ENCODE assay signal across 16 cellular contexts in genomic region chr5:105739732-105740131, GRCh38.
DNase-seq lines count a peak whose midpoint lies in the region; ATAC-seq lines count a peak whose summit lies in the region.
"Had no signal": no experiment of that assay in that cellular context is flagged by ENCODE, and none has a peak within 500 bp of the region (broad histone marks: within the 10 kb centered on the region; RNA-seq: fewer than 3 reads in every experiment).

No MANE protein-coding gene starts in this region.

- peak; percentile 13 for DNase-seq in OCI-M1 (lab: John Stamatoyannopoulos, UW)
- peak; percentile 2 for DNase-seq in fibroblast of peridontal ligament (ENCODE audit: extremely low read depth)
- no peak for DNase-seq in NCI-H2227 treated with DMSO at 0.1 percent for 48 hours (lab: John Stamatoyannopoulos, UW)
- DNase-seq in CD1c-positive myeloid dendritic cell (ENCODE audit: extremely low spot score) = no peak
- DNase-seq in Kasumi-1 (lab: John Stamatoyannopoulos, UW) = no peak
- DNase-seq: 8988T; Caco-2; CD4-positive, CD25-positive, alpha-beta regulatory T cell; GF-D8; GOT3; H7; HFFc6 had no signal

- peak; percentile 79 for ATAC-seq in GM18868 (IDR thresholded peaks at IDR 0.05; ENCODE audit: unreplicated experiment)
- ATAC-seq in HG03432 (IDR thresholded peaks at IDR 0.05; ENCODE audit: unreplicated experiment) = peak; percentile 54
- ATAC-seq in HG02840 (IDR thresholded peaks at IDR 0.05; ENCODE audit: low FRiP score, unreplicated experiment) = no peak
- ATAC-seq: HCT116 had no signal

Comparison
In these comparisons a context has a peak if more than half of its experiments do, and no peak if none do; other contexts are left out.
1. DNase-seq: peak in OCI-M1 (single experiment) and fibroblast of peridontal ligament (single experiment); none in NCI-H2227 treated with DMSO at 0.1 percent for 48 hours (single experiment), CD1c-positive myeloid dendritic cell (single experiment) and Kasumi-1 (0 of 2).